8 cellular contexts compared by ENCODE assay signal in genomic region chr17:41322264-41322902, GRCh38. TPM values are rescaled to one million over a fixed set of nuclear protein-coding genes. Genes with fewer than 3 reads are reported as not detected.
DNase-seq lines count a peak whose midpoint lies in the region; FAIRE-seq and TF ChIP-seq lines count a peak whose summit lies in the region.

No MANE protein-coding gene starts in this region.

- H3K4me3 ChIP-seq in astrocyte of the cerebellum (ENCODE audit: low read depth, low read length), result no peak overlapping the region
- H3K4me3 ChIP-seq in transverse colon, result no peak overlapping the region

- peak; percentile 62 for DNase-seq in ACHN
- peak; percentile 18 for DNase-seq in GM04503 (ENCODE audit: low read depth)
- DNase-seq in NCI-H1694 treated with DMSO at 0.1 percent for 48 hours (lab: John Stamatoyannopoulos, UW), result peak; percentile 64
- peak; percentile 46 for DNase-seq in astrocyte of the cerebellum (ENCODE audit: low read depth)
- no peak for DNase-seq in transverse colon
- no peak for DNase-seq in substantia nigra (lab: John Stamatoyannopoulos, UW)
- no peak for DNase-seq in stimulated activated CD4-positive, alpha-beta T cell treated with anti-CD3 and anti-CD28 coated beads, Interleukin-4, amount 100 ng/mL, for 4 hours

- intact Hi-C loops in transverse colon (cut with DNase I; ENCODE audit: low total_unique reads), result no loop called here

- H3K4me1 ChIP-seq in transverse colon, result no peaks in the 10 kb centered on the region

- H3K27me3 ChIP-seq in transverse colon, result no peaks in the 10 kb centered on the region

- 36 to 54% methylated on average over 2 to 5 of the region's 5 CpGs for WGBS in transverse colon (ENCODE audit: low coverage in 1 of 2), 2 donors

- no peaks in the 10 kb centered on the region for H3K36me3 ChIP-seq in transverse colon

- H3K9me3 ChIP-seq in transverse colon, result peaks cover 4 to 7% of the 10 kb centered on the region in 2 donors

- in situ Hi-C loops in ACHN (cut with HindIII; ENCODE audit: low pct_ligation_motif_present, low pct_unique_long_range_greater_than_20kb, low sequenced_read_pairs) (no loop called here), astrocyte of the cerebellum (cut with HindIII; ENCODE audit: low sequenced_read_pairs) (no loop called here), transverse colon (cut with MboI; ENCODE audit: low pct_ligation_motif_present in 1 of 4, low pct_unique_long_range_greater_than_20kb in 1 of 4, low sequenced_read_pairs in 3 of 4) (loop anchor here in 3 of 4 donors (10.0 kb wide), 1 partner anchor 408 kb away; no protein-coding TSS in a partner anchor)

- no peak overlapping the region for H3K27ac ChIP-seq in transverse colon
- H3K27ac ChIP-seq in substantia nigra (ENCODE audit: low read depth, low read length, poor library complexity, severe bottlenecking), result no peak overlapping the region

- TF ChIP-seq POLR2A in transverse colon (IDR thresholded peaks at IDR 0.05), result no peak

- TF ChIP-seq CTCF in astrocyte of the cerebellum (IDR thresholded peaks at IDR 0.05; ENCODE audit: low read depth, low read length, missing control alignments) (peak; percentile 93), transverse colon (IDR thresholded peaks at IDR 0.05) (peak; percentile 66 to 81 (median 76))

- TF ChIP-seq EP300 in transverse colon (IDR thresholded peaks at IDR 0.05; ENCODE audit: low read depth), result no peak

- peak; percentile 97 for FAIRE-seq in islet of Langerhans (lab: Jason Lieb, UNC)

RNA-seq across cellular contexts. Expression of gene KRTAP17-1, which starts 6.9 kb away (rescaled TPM):
- not detected for total RNA-seq in transverse colon

RNA-seq across cellular contexts. Expression of gene KRTAP16-1, which starts 13.3 kb away (rescaled TPM):
- total RNA-seq in transverse colon, result not detected

RNA-seq across cellular contexts. Expression of gene KRTAP29-1, which starts 19.7 kb away (rescaled TPM):
- total RNA-seq in transverse colon, result not detected

RNA-seq across cellular contexts. Expression of gene KRT33A, which starts 28.2 kb away (rescaled TPM):
- not detected for total RNA-seq in transverse colon

RNA-seq across cellular contexts. Expression of gene KRTAP9-7, which starts 46.9 kb away (rescaled TPM):
- not detected for total RNA-seq in transverse colon

Comparison
In these comparisons a context has a peak if more than half of its experiments do, and no peak if none do; other contexts are left out.
1. DNase-seq: peak in ACHN (single experiment), GM04503 (single experiment), NCI-H1694 treated with DMSO at 0.1 percent for 48 hours (single experiment) and astrocyte of the cerebellum (single experiment); none in transverse colon (single experiment), substantia nigra (0 of 49) and stimulated activated CD4-positive, alpha-beta T cell treated with anti-CD3 and anti-CD28 coated beads, Interleukin-4, amount 100 ng/mL, for 4 hours (0 of 2).
2. in situ Hi-C loops: an anchor here in transverse colon (10.0 kb wide); none called in ACHN and astrocyte of the cerebellum.